10 cellular contexts compared by ENCODE assay signal in genomic region chr16:57071840-57072541, GRCh38. TPM values are rescaled to one million over a fixed set of nuclear protein-coding genes. Genes with fewer than 3 reads are reported as not detected.
DNase-seq lines count a peak whose midpoint lies in the region; ATAC-seq and TF ChIP-seq lines count a peak whose summit lies in the region.
"Had no signal": no experiment of that assay in that cellular context is flagged by ENCODE, and none has a peak within 500 bp of the region (broad histone marks: within the 10 kb centered on the region; RNA-seq: fewer than 3 reads in every experiment).

No MANE protein-coding gene starts in this region.

- POLR2A ChIA-PET in activated CD4-positive, alpha-beta T cell treated with anti-CD3 and anti-CD28 coated beads for 36 hours (lab: Charles Lee) = no interaction called here

- peak; percentile 66 for ATAC-seq in activated CD4-positive, alpha-beta T cell treated with anti-CD3 and anti-CD28 coated beads for 36 hours
- peak; percentile 33 to 45 for ATAC-seq in stimulated activated naive B cell treated with anti-CD40 and anti-IgM and Interleukin-4, amounts not matched to agents 10 μg/mL and 1 μg/mL and 100 μg/mL, for 72 hours (replicated peaks)
- ATAC-seq: K562 had no signal

- DNase-seq in activated CD4-positive, alpha-beta T cell treated with anti-CD3 and anti-CD28 coated beads for 36 hours = no peak
- DNase-seq in activated CD4-positive, alpha-beta T cell treated with anti-CD3 and anti-CD28 coated beads for 48 hours = no peak
- DNase-seq in SW480 (ENCODE audit: low spot score) (peak; percentile 69), fibroblast of pulmonary artery (ENCODE audit: low read depth) (peak; percentile 76), NCI-H1694 treated with DMSO at 0.1 percent for 48 hours (lab: John Stamatoyannopoulos, UW) (no peak), NCI-H345 treated with DMSO at 0.1 percent for 48 hours (lab: John Stamatoyannopoulos, UW; ENCODE audit: unreplicated experiment) (no peak)
- no peak for DNase-seq in stimulated activated naive B cell treated with anti-CD40 and anti-IgM and Interleukin-4, amounts not matched to agents 10 μg/mL and 1 μg/mL and 100 μg/mL, for 72 hours
- DNase-seq in stimulated activated CD4-positive, alpha-beta T cell treated with anti-CD3 and anti-CD28 coated beads, Interleukin-4, amount 100 ng/mL, for 1 hour = no peak
- DNase-seq: H9 had no signal

- intact Hi-C loops in activated CD4-positive, alpha-beta T cell treated with anti-CD3 and anti-CD28 coated beads for 36 hours (cut with DNase I, micrococcal nuclease) = loop anchor here in 1 of 2 experiments (2.0 kb wide), 1 partner anchor 23 kb away; no protein-coding TSS in a partner anchor

- H3K27me3 Mint-ChIP-seq in activated CD4-positive, alpha-beta T cell treated with anti-CD3 and anti-CD28 coated beads for 36 hours = no peaks in the 10 kb centered on the region
- H3K27me3 Mint-ChIP-seq in stimulated activated naive B cell treated with anti-CD40 and anti-IgM and Interleukin-4, amounts not matched to agents 10 μg/mL and 1 μg/mL and 100 μg/mL, for 72 hours = no peaks in the 10 kb centered on the region

- peaks cover 17% of the 10 kb centered on the region for H3K4me1 Mint-ChIP-seq in activated CD4-positive, alpha-beta T cell treated with anti-CD3 and anti-CD28 coated beads for 36 hours
- H3K4me1 Mint-ChIP-seq in stimulated activated naive B cell treated with anti-CD40 and anti-IgM and Interleukin-4, amounts not matched to agents 10 μg/mL and 1 μg/mL and 100 μg/mL, for 72 hours = peaks cover 40 to 58% of the 10 kb centered on the region in 2 donors

- no peaks in the 10 kb centered on the region for H3K9me3 Mint-ChIP-seq in activated CD4-positive, alpha-beta T cell treated with anti-CD3 and anti-CD28 coated beads for 36 hours (ENCODE audit: low read depth)
- peaks cover 0 to 6% of the 10 kb centered on the region in 2 donors for H3K9me3 Mint-ChIP-seq in stimulated activated naive B cell treated with anti-CD40 and anti-IgM and Interleukin-4, amounts not matched to agents 10 μg/mL and 1 μg/mL and 100 μg/mL, for 72 hours

- H3K36me3 Mint-ChIP-seq in activated CD4-positive, alpha-beta T cell treated with anti-CD3 and anti-CD28 coated beads for 36 hours (ENCODE audit: low read depth) = peaks cover 47% of the 10 kb centered on the region
- H3K36me3 Mint-ChIP-seq in stimulated activated naive B cell treated with anti-CD40 and anti-IgM and Interleukin-4, amounts not matched to agents 10 μg/mL and 1 μg/mL and 100 μg/mL, for 72 hours = peaks cover 69 to 82% of the 10 kb centered on the region in 2 donors

- H3K27ac Mint-ChIP-seq in activated CD4-positive, alpha-beta T cell treated with anti-CD3 and anti-CD28 coated beads for 36 hours = peak overlapping the region; percentile 62
- peak overlapping the region; percentile 87 for H3K27ac Mint-ChIP-seq in stimulated activated naive B cell treated with anti-CD40 and anti-IgM and Interleukin-4, amounts not matched to agents 10 μg/mL and 1 μg/mL and 100 μg/mL, for 72 hours
- H3K27ac Mint-ChIP-seq: H9 had no signal

- no peak overlapping the region for H3K4me3 Mint-ChIP-seq in activated CD4-positive, alpha-beta T cell treated with anti-CD3 and anti-CD28 coated beads for 36 hours
- H3K4me3 Mint-ChIP-seq in stimulated activated naive B cell treated with anti-CD40 and anti-IgM and Interleukin-4, amounts not matched to agents 10 μg/mL and 1 μg/mL and 100 μg/mL, for 72 hours = peak overlapping the region; percentile 39 to 64
- H3K4me3 Mint-ChIP-seq: H9 had no signal

- CTCF ChIA-PET in activated CD4-positive, alpha-beta T cell treated with anti-CD3 and anti-CD28 coated beads for 36 hours (lab: Charles Lee) = interaction anchor here (1.1 kb wide), 1 partner anchor 14 kb away, joined by 5 read pairs; no protein-coding TSS in a partner anchor

- H3K4me3 ChIP-seq in fibroblast of pulmonary artery (replicated peaks; ENCODE audit: low read depth, low read length) = no peak overlapping the region
- H3K4me3 ChIP-seq: K562 had no signal

- no peak for TF ChIP-seq CTCF in fibroblast of pulmonary artery (IDR thresholded peaks at IDR 0.05; ENCODE audit: low read length, missing control alignments)

RNA-seq across cellular contexts. Expression of gene CPNE2, which starts 20.4 kb away (rescaled TPM):
- total RNA-seq in activated CD4-positive, alpha-beta T cell treated with anti-CD3 and anti-CD28 coated beads for 36 hours = 1 to 10 TPM; 4.9 to 7.3 TPM

Comparison
In these comparisons a context has a peak if more than half of its experiments do, and no peak if none do; other contexts are left out.
1. DNase-seq: peak in SW480 (single experiment) and fibroblast of pulmonary artery (single experiment); none in activated CD4-positive, alpha-beta T cell treated with anti-CD3 and anti-CD28 coated beads for 36 hours (single experiment), activated CD4-positive, alpha-beta T cell treated with anti-CD3 and anti-CD28 coated beads for 48 hours (single experiment), stimulated activated naive B cell treated with anti-CD40 and anti-IgM and Interleukin-4, amounts not matched to agents 10 μg/mL and 1 μg/mL and 100 μg/mL, for 72 hours (single experiment), stimulated activated CD4-positive, alpha-beta T cell treated with anti-CD3 and anti-CD28 coated beads, Interleukin-4, amount 100 ng/mL, for 1 hour (single experiment), NCI-H1694 treated with DMSO at 0.1 percent for 48 hours (single experiment) and NCI-H345 treated with DMSO at 0.1 percent for 48 hours (single experiment).